38 cellular contexts compared by ENCODE assay signal in genomic region chr13:102374726-102375125, GRCh38. TPM values are rescaled to one million over a fixed set of nuclear protein-coding genes. Genes with fewer than 3 reads are reported as not detected.
"Had no signal": no experiment of that assay in that cellular context is flagged by ENCODE, and none has a peak within 500 bp of the region (broad histone marks: within the 10 kb centered on the region; RNA-seq: fewer than 3 reads in every experiment).

No MANE protein-coding gene starts in this region.

- H3K9me3 ChIP-seq: adrenal gland, body of pancreas, breast epithelium had no signal

- H3K36me3 ChIP-seq: adrenal gland, brain microvascular endothelial cell, breast epithelium had no signal

- H3K4me3 ChIP-seq: adrenal gland, body of pancreas, breast epithelium had no signal

- H3K9me3 Mint-ChIP-seq: activated B cell treated with CpG ODN at 0.5 μM for 24 hours; activated CD4-positive, alpha-beta memory T cell treated with anti-CD3 and anti-CD28 coated beads for 36 hours; activated CD4-positive, alpha-beta T cell treated with anti-CD3 and anti-CD28 coated beads, Interleukin-2, amount 10 ng/mL, durations not matched to agents 24 days and 14 days; activated naive CD4-positive, alpha-beta T cell treated with anti-CD3 and anti-CD28 coated beads for 36 hours; activated naive CD4-positive, alpha-beta T cell treated with anti-CD3 and anti-CD28 coated beads, Interleukin-2, amount 50 U/mL, for 72 hours; activated naive CD8-positive, alpha-beta T cell treated with anti-CD3 and anti-CD28 coated beads for 36 hours; activated T-cell treated with anti-CD3 and anti-CD28 coated beads, Interleukin-2, amount 50 U/mL, for 4 hours; activated T-cell treated with anti-CD3 and anti-CD28 coated beads, Interleukin-2, amount 50 U/mL, for 72 hours; activated T-helper 1 cell treated with anti-CD3 and anti-CD28 coated beads, Interleukin-12 subunit alpha, Interleukin-12 subunit beta, Interleukin-2, Interleukin-4 antibody, amounts not matched to agents 30 ng/mL and 10 ng/mL and 1 ng/mL, durations not matched to agents 14 hours and 24 hours and 36 hours; activated T-helper 17 cell treated with anti-CD3 and anti-CD28 coated beads, Interleukin-2, amount 50 U/mL, for 72 hours; T-helper 1 cell treated with Interleukin-12 subunit alpha and Interleukin-12 subunit beta and Interleukin-4 antibody, amounts not matched to agents 30 μg/mL and 1 μg/mL, for 36 hours; T-helper 2 cell treated with Interferon-gamma antibody and Interleukin-4, amounts not matched to agents 5 μg/mL and 100 μg/mL, for 36 hours had no signal

- ATAC-seq: activated CD8-positive, alpha-beta memory T cell treated with anti-CD3 and anti-CD28 coated beads, Interleukin-2, amount 10 ng/mL, durations not matched to agents 7 days and 5 days; activated CD8-positive, alpha-beta T cell treated with anti-CD3 and anti-CD28 coated beads, Interleukin-2, amount 10 ng/mL, durations not matched to agents 7 days and 5 days; activated naive CD4-positive, alpha-beta T cell treated with anti-CD3 and anti-CD28 coated beads, Interleukin-2, amount 50 U/mL, for 72 hours; activated T-cell treated with anti-CD3 and anti-CD28 coated beads, Interleukin-2, amount 50 U/mL, for 4 hours; activated T-cell treated with anti-CD3 and anti-CD28 coated beads, Interleukin-2, amount 50 U/mL, for 72 hours; activated T-helper 17 cell treated with anti-CD3 and anti-CD28 coated beads, Interleukin-2, amount 50 U/mL, for 72 hours; body of pancreas had no signal

- H3K4me3 Mint-ChIP-seq: activated B cell treated with CpG ODN at 0.5 μM for 24 hours; activated CD4-positive, alpha-beta memory T cell treated with anti-CD3 and anti-CD28 coated beads for 36 hours; activated CD4-positive, alpha-beta T cell treated with anti-CD3 and anti-CD28 coated beads, Interleukin-2, amount 10 ng/mL, durations not matched to agents 24 days and 14 days; activated CD8-positive, alpha-beta memory T cell treated with anti-CD3 and anti-CD28 coated beads, Interleukin-2, amount 10 ng/mL, durations not matched to agents 7 days and 5 days; activated CD8-positive, alpha-beta T cell treated with anti-CD3 and anti-CD28 coated beads, Interleukin-2, amount 10 ng/mL, durations not matched to agents 7 days and 5 days; activated naive CD4-positive, alpha-beta T cell treated with anti-CD3 and anti-CD28 coated beads for 36 hours; activated naive CD8-positive, alpha-beta T cell treated with anti-CD3 and anti-CD28 coated beads for 36 hours; activated T-cell treated with anti-CD3 and anti-CD28 coated beads, Interleukin-2, amount 50 U/mL, for 4 hours; activated T-cell treated with anti-CD3 and anti-CD28 coated beads, Interleukin-2, amount 50 U/mL, for 72 hours; activated T-helper 1 cell treated with anti-CD3 and anti-CD28 coated beads, Interleukin-12 subunit alpha, Interleukin-12 subunit beta, Interleukin-2, Interleukin-4 antibody, amounts not matched to agents 30 ng/mL and 10 ng/mL and 1 ng/mL, durations not matched to agents 14 hours and 24 hours and 36 hours; activated T-helper 17 cell treated with anti-CD3 and anti-CD28 coated beads, Interleukin-2, amount 50 U/mL, for 72 hours; T-helper 1 cell treated with Interleukin-12 subunit alpha and Interleukin-12 subunit beta and Interleukin-4 antibody, amounts not matched to agents 30 μg/mL and 1 μg/mL, for 36 hours; T-helper 2 cell treated with Interferon-gamma antibody and Interleukin-4, amounts not matched to agents 5 μg/mL and 100 μg/mL, for 36 hours had no signal

- H3K4me1 Mint-ChIP-seq: activated B cell treated with CpG ODN at 0.5 μM for 24 hours; activated CD4-positive, alpha-beta T cell treated with anti-CD3 and anti-CD28 coated beads, Interleukin-2, amount 10 ng/mL, durations not matched to agents 24 days and 14 days; activated CD8-positive, alpha-beta memory T cell treated with anti-CD3 and anti-CD28 coated beads, Interleukin-2, amount 10 ng/mL, durations not matched to agents 7 days and 5 days; activated naive CD8-positive, alpha-beta T cell treated with anti-CD3 and anti-CD28 coated beads for 36 hours; activated T-helper 17 cell treated with anti-CD3 and anti-CD28 coated beads, Interleukin-2, amount 50 U/mL, for 72 hours had no signal

- DNase-seq: activated B cell treated with CpG ODN at 0.5 μM for 24 hours; activated CD4-positive, alpha-beta memory T cell treated with anti-CD3 and anti-CD28 coated beads for 36 hours; activated CD4-positive, alpha-beta T cell treated with anti-CD3 and anti-CD28 coated beads for 4 hours; activated CD4-positive, alpha-beta T cell treated with anti-CD3 and anti-CD28 coated beads, Interleukin-2, amount 10 ng/mL, durations not matched to agents 24 days and 14 days; activated CD4-positive, alpha-beta T cell treated with anti-CD3 and anti-CD28 coated beads, Interleukin-2, amount 50 U/mL, for 1 hour; activated CD4-positive, alpha-beta T cell treated with anti-CD3 and anti-CD28 coated beads, Interleukin-2, amount 50 U/mL, for 4 hours; activated CD4-positive, CD25-positive, alpha-beta regulatory T cell treated with anti-CD3 and anti-CD28 coated beads, Interleukin-2, amount 50 U/mL, for 72 hours; activated CD8-positive, alpha-beta memory T cell treated with anti-CD3 and anti-CD28 coated beads for 24 hours; activated CD8-positive, alpha-beta memory T cell treated with anti-CD3 and anti-CD28 coated beads, Interleukin-2, amount 10 ng/mL, durations not matched to agents 7 days and 5 days; activated CD8-positive, alpha-beta memory T cell treated with anti-CD3 and anti-CD28 coated beads, Interleukin-2, amount 50 U/mL, for 48 hours; activated CD8-positive, alpha-beta T cell treated with anti-CD3 and anti-CD28 coated beads, Interleukin-2, amount 10 ng/mL, durations not matched to agents 7 days and 5 days; activated effector memory CD4-positive, alpha-beta T cell treated with anti-CD3 and anti-CD28 coated beads, Interleukin-2, amount 50 U/mL, for 16 hours; activated gamma-delta T cell treated with Interleukin-2 at 50 U/mL for 16 hours; activated naive CD4-positive, alpha-beta T cell; activated naive CD4-positive, alpha-beta T cell treated with anti-CD3 and anti-CD28 coated beads for 36 hours; activated naive CD4-positive, alpha-beta T cell treated with anti-CD3 and anti-CD28 coated beads, Interleukin-2, amount 50 U/mL, for 16 hours; activated naive CD8-positive, alpha-beta T cell treated with anti-CD3 and anti-CD28 coated beads for 36 hours; activated T-cell treated with anti-CD3 and anti-CD28 coated beads, Interleukin-2, amount 50 U/mL, for 1 hour; activated T-cell treated with anti-CD3 and anti-CD28 coated beads, Interleukin-2, amount 50 U/mL, for 4 hours; activated T-cell treated with anti-CD3 and anti-CD28 coated beads, Interleukin-2, amount 50 U/mL, for 72 hours; adrenal gland; amniotic stem cell; aorta; body of pancreas; brain microvascular endothelial cell; central memory CD4-positive, alpha-beta T cell; T-helper 2 cell; T-helper 9 cell had no signal

- FAIRE-seq: astrocyte, colon, TTC549 had no signal

- H3K27me3 ChIP-seq: adrenal gland, body of pancreas, brain microvascular endothelial cell, breast epithelium had no signal

- H3K27me3 Mint-ChIP-seq: activated B cell treated with CpG ODN at 0.5 μM for 24 hours; activated CD4-positive, alpha-beta memory T cell treated with anti-CD3 and anti-CD28 coated beads for 36 hours; activated CD8-positive, alpha-beta memory T cell treated with anti-CD3 and anti-CD28 coated beads, Interleukin-2, amount 10 ng/mL, durations not matched to agents 7 days and 5 days; activated naive CD8-positive, alpha-beta T cell treated with anti-CD3 and anti-CD28 coated beads for 36 hours had no signal

- H3K27ac Mint-ChIP-seq: activated B cell treated with CpG ODN at 0.5 μM for 24 hours; activated CD4-positive, alpha-beta memory T cell treated with anti-CD3 and anti-CD28 coated beads for 36 hours; activated CD4-positive, alpha-beta T cell treated with anti-CD3 and anti-CD28 coated beads, Interleukin-2, amount 10 ng/mL, durations not matched to agents 24 days and 14 days; activated CD8-positive, alpha-beta memory T cell treated with anti-CD3 and anti-CD28 coated beads, Interleukin-2, amount 10 ng/mL, durations not matched to agents 7 days and 5 days; activated CD8-positive, alpha-beta T cell treated with anti-CD3 and anti-CD28 coated beads, Interleukin-2, amount 10 ng/mL, durations not matched to agents 7 days and 5 days; activated naive CD4-positive, alpha-beta T cell treated with anti-CD3 and anti-CD28 coated beads for 36 hours; activated naive CD4-positive, alpha-beta T cell treated with anti-CD3 and anti-CD28 coated beads, Interleukin-2, amount 50 U/mL, for 72 hours; activated naive CD8-positive, alpha-beta T cell treated with anti-CD3 and anti-CD28 coated beads for 36 hours; activated T-cell treated with anti-CD3 and anti-CD28 coated beads, Interleukin-2, amount 50 U/mL, for 72 hours; activated T-helper 1 cell treated with anti-CD3 and anti-CD28 coated beads, Interleukin-12 subunit alpha, Interleukin-12 subunit beta, Interleukin-2, Interleukin-4 antibody, amounts not matched to agents 30 ng/mL and 10 ng/mL and 1 ng/mL, durations not matched to agents 14 hours and 24 hours and 36 hours; activated T-helper 17 cell treated with anti-CD3 and anti-CD28 coated beads, Interleukin-2, amount 50 U/mL, for 72 hours; T-helper 1 cell treated with Interleukin-12 subunit alpha and Interleukin-12 subunit beta and Interleukin-4 antibody, amounts not matched to agents 30 μg/mL and 1 μg/mL, for 36 hours; T-helper 2 cell treated with Interferon-gamma antibody and Interleukin-4, amounts not matched to agents 5 μg/mL and 100 μg/mL, for 36 hours had no signal

- H3K36me3 Mint-ChIP-seq: activated CD4-positive, alpha-beta memory T cell treated with anti-CD3 and anti-CD28 coated beads for 36 hours; activated CD8-positive, alpha-beta memory T cell treated with anti-CD3 and anti-CD28 coated beads, Interleukin-2, amount 10 ng/mL, durations not matched to agents 7 days and 5 days; activated naive CD4-positive, alpha-beta T cell treated with anti-CD3 and anti-CD28 coated beads, Interleukin-2, amount 50 U/mL, for 72 hours; activated naive CD8-positive, alpha-beta T cell treated with anti-CD3 and anti-CD28 coated beads for 36 hours had no signal

- H3K27ac ChIP-seq: adrenal gland, body of pancreas, brain microvascular endothelial cell, breast epithelium, VCaP had no signal

- H3K4me1 ChIP-seq: adrenal gland, body of pancreas, breast epithelium had no signal

RNA-seq across cellular contexts. Expression of gene FGF14, which starts 27.1 kb away (rescaled TPM):
- total RNA-seq: activated B cell treated with CpG ODN at 0.5 μM for 24 hours; activated CD4-positive, alpha-beta memory T cell treated with anti-CD3 and anti-CD28 coated beads for 36 hours; activated CD4-positive, alpha-beta T cell treated with anti-CD3 and anti-CD28 coated beads, Interleukin-2, amount 10 ng/mL, durations not matched to agents 24 days and 14 days; activated CD8-positive, alpha-beta memory T cell treated with anti-CD3 and anti-CD28 coated beads, Interleukin-2, amount 10 ng/mL, durations not matched to agents 7 days and 5 days; activated CD8-positive, alpha-beta T cell treated with anti-CD3 and anti-CD28 coated beads, Interleukin-2, amount 10 ng/mL, durations not matched to agents 7 days and 5 days; activated naive CD4-positive, alpha-beta T cell treated with anti-CD3 and anti-CD28 coated beads for 36 hours; activated naive CD4-positive, alpha-beta T cell treated with anti-CD3 and anti-CD28 coated beads, Interleukin-2, amount 50 U/mL, for 72 hours; activated naive CD8-positive, alpha-beta T cell treated with anti-CD3 and anti-CD28 coated beads for 36 hours; activated T-cell treated with anti-CD3 and anti-CD28 coated beads, Interleukin-2, amount 50 U/mL, for 4 hours; activated T-helper 1 cell treated with anti-CD3 and anti-CD28 coated beads, Interleukin-12 subunit alpha, Interleukin-12 subunit beta, Interleukin-2, Interleukin-4 antibody, amounts not matched to agents 30 ng/mL and 10 ng/mL and 1 ng/mL, durations not matched to agents 14 hours and 24 hours and 36 hours; activated T-helper 17 cell treated with anti-CD3 and anti-CD28 coated beads, Interleukin-2, amount 50 U/mL, for 72 hours had no signal
